In genomic region chr2:219638217-219638947, GRCh38 we compare ENCODE assay signal across 12 cellular contexts. TPM values are rescaled to one million over a fixed set of nuclear protein-coding genes. Genes with fewer than 3 reads are reported as not detected.
DNase-seq lines count a peak whose midpoint lies in the region; ATAC-seq and TF ChIP-seq lines count a peak whose summit lies in the region.
"Had no signal": no experiment of that assay in that cellular context is flagged by ENCODE, and none has a peak within 500 bp of the region (broad histone marks: within the 10 kb centered on the region; RNA-seq: fewer than 3 reads in every experiment).

No MANE protein-coding gene starts in this region.

- TF ChIP-seq CTCF in PC-3 (conservative IDR thresholded peaks at IDR 0.05; ENCODE audit: low read depth, low read length) (peak; percentile 57), fibroblast of villous mesenchyme (IDR thresholded peaks at IDR 0.05; ENCODE audit: insufficient read depth, low read depth, low read length) (peak; percentile 33), prostate gland (IDR thresholded peaks at IDR 0.05) (no peak), left lung (IDR thresholded peaks at IDR 0.05) (no peak)

- no TSS peak for BruUV-seq in PC-3 (replicated peaks; lab: Mats Ljungman, UMichigan)

- no peak overlapping the region for H3K4me2 ChIP-seq in PC-3 (ENCODE audit: low read length)

- DNase-seq in NCI-H82 (lab: John Stamatoyannopoulos, UW), result peak; percentile 43
- no peak for DNase-seq in NCI-H82 treated with DMSO at 0.1 percent for 48 hours (lab: John Stamatoyannopoulos, UW; ENCODE audit: unreplicated experiment)
- peak; percentile 24 for DNase-seq in PC-3
- DNase-seq in fibroblast of villous mesenchyme (ENCODE audit: low read depth), result no peak
- peak; percentile 80 for DNase-seq in posterior vena cava (ENCODE audit: low spot score)
- no peak for DNase-seq in prostate gland (ENCODE audit: low spot score)
- DNase-seq in GM19238 (ENCODE audit: insufficient read length, low spot score), result no peak
- DNase-seq in left lung, result no peak
- DNase-seq: activated CD4-positive, alpha-beta memory T cell treated with anti-CD3 and anti-CD28 coated beads for 36 hours; activated naive CD4-positive, alpha-beta T cell; NCI-H187 treated with DMSO at 0.1 percent for 48 hours; T-helper 17 cell had no signal

- H3K27me3 ChIP-seq in PC-3 (ENCODE audit: low read length), result no peaks in the 10 kb centered on the region
- H3K27me3 ChIP-seq in prostate gland (replicated peaks; ENCODE audit: insufficient read depth), result no peaks in the 10 kb centered on the region
- peaks cover 0 to 29% of the 10 kb centered on the region in 2 donors for H3K27me3 ChIP-seq in left lung

- H4K20me1 ChIP-seq in PC-3 (ENCODE audit: low read length), result no peaks in the 10 kb centered on the region

- no peak overlapping the region for H3K27ac ChIP-seq in PC-3 (ENCODE audit: low read length)
- no peak overlapping the region for H3K27ac ChIP-seq in prostate gland
- H3K27ac ChIP-seq in left lung, result no peak overlapping the region

- no peaks in the 10 kb centered on the region for H3K9me2 ChIP-seq in PC-3 (replicated peaks; ENCODE audit: low read length)

- no peaks in the 10 kb centered on the region for H3F3A ChIP-seq in PC-3 (ENCODE audit: low read length, unreplicated experiment)

- no peaks in the 10 kb centered on the region for H3K79me2 ChIP-seq in PC-3 (ENCODE audit: low read length)

- H3K36me3 ChIP-seq in PC-3 (ENCODE audit: low read depth, low read length) (no peaks in the 10 kb centered on the region), prostate gland (no peaks in the 10 kb centered on the region), left lung (no peaks in the 10 kb centered on the region)

- H3K4me3 ChIP-seq in PC-3 (ENCODE audit: low read length) (no peak overlapping the region), fibroblast of villous mesenchyme (ENCODE audit: low read depth, low read length) (no peak overlapping the region), prostate gland (no peak overlapping the region), left lung (no peak overlapping the region)

- intact Hi-C loops in PC-3 (cut with micrococcal nuclease) (no loop called here), posterior vena cava (cut with DNase I) (loop anchor here (2.0 to 10.0 kb wide), 2 partner anchors 94 to 784 kb away; partner anchors contain the start of genes TMEM198 (in 1 of the 2) and WNT6 (in 1 of the 2)), prostate gland (cut with DNase I) (loop anchor here (10.0 kb wide), 1 partner anchor 244 kb away; no protein-coding TSS in a partner anchor), left lung (cut with DNase I) (no loop called here)

- H2AFZ ChIP-seq in PC-3 (ENCODE audit: low read length), result no peak overlapping the region

- H3K4me1 ChIP-seq in PC-3 (ENCODE audit: insufficient read depth, low read length), result peaks cover 7% of the 10 kb centered on the region
- H3K4me1 ChIP-seq in prostate gland (replicated peaks), result peaks cover 4% of the 10 kb centered on the region
- H3K4me1 ChIP-seq in left lung, result peaks cover 0 to 8% of the 10 kb centered on the region in 2 donors

- TF ChIP-seq POLR2A in prostate gland (IDR thresholded peaks at IDR 0.05), result no peak

- POLR2A ChIA-PET in PC-3 (lab: Charles Lee; ENCODE audit: unreplicated experiment), result no interaction called here

- WGBS in prostate gland, result 89% methylated on average over 17 of the region's 17 CpGs

- H3K9ac ChIP-seq in PC-3 (ENCODE audit: low read length), result no peak overlapping the region

- H3K9me3 ChIP-seq in PC-3 (ENCODE audit: low read length), result no peaks in the 10 kb centered on the region
- H3K9me3 ChIP-seq in prostate gland, result no peaks in the 10 kb centered on the region
- H3K9me3 ChIP-seq in left lung, result no peaks in the 10 kb centered on the region

- CTCF ChIA-PET in PC-3 (lab: Charles Lee), result no interaction called here

- ATAC-seq in PC-3 (peak; percentile 35; the same call in 1 of the 2 replicates), left lung (no peak)
- ATAC-seq: T-helper 17 cell had no signal

RNA-seq across cellular contexts. Expression of gene SLC4A3, which starts 11.0 kb away (rescaled TPM):
- 11.6 and 14.3 TPM in 2 replicates for total RNA-seq in PC-3 (2014; rRNA removed)
- total RNA-seq in fibroblast of villous mesenchyme, result 5.6 and 7.7 TPM in 2 replicates
- total RNA-seq in posterior vena cava, result 10 to 100 TPM in 1 of 2 donors, 1 to 10 TPM in 1; 6.2 to 10.1 TPM
- total RNA-seq in prostate gland, result 10 to 100 TPM in 1 of 2 donors, 1 to 10 TPM in 1; 7.6 to 44.6 TPM
- 1 to 10 TPM; 2.9 to 5.7 TPM for total RNA-seq in left lung
- total RNA-seq: activated CD4-positive, alpha-beta memory T cell treated with anti-CD3 and anti-CD28 coated beads for 36 hours had no signal

RNA-seq across cellular contexts. Expression of gene STK11IP, which starts 40.7 kb away (rescaled TPM):
- total RNA-seq in PC-3 (2014; rRNA removed) (17.7 and 26.4 TPM in 2 replicates), fibroblast of villous mesenchyme (16.4 and 18.7 TPM in 2 replicates), posterior vena cava (10 to 100 TPM; 18.6 to 22.4 TPM), prostate gland (10 to 100 TPM; 18.3 to 60.3 TPM), left lung (10 to 100 TPM; 25.1 to 30.3 TPM)

Comparison
In these comparisons a context has a peak if more than half of its experiments do, and no peak if none do; other contexts are left out.
1. DNase-seq: peak in NCI-H82 (single experiment), PC-3 (single experiment) and posterior vena cava (single experiment); none in NCI-H82 treated with DMSO at 0.1 percent for 48 hours (single experiment), fibroblast of villous mesenchyme (single experiment), prostate gland (single experiment), GM19238 (single experiment) and left lung (0 of 2).
2. CTCF ChIP-seq: peak in PC-3 (single experiment) and fibroblast of villous mesenchyme (single experiment); none in prostate gland (0 of 4) and left lung (0 of 2).
3. intact Hi-C loops: an anchor here in posterior vena cava (2.0 to 10.0 kb wide) and prostate gland (10.0 kb wide); none called in PC-3 and left lung.